ENCODE assay signal across 1 cellular context in the genomic region with DNA sequence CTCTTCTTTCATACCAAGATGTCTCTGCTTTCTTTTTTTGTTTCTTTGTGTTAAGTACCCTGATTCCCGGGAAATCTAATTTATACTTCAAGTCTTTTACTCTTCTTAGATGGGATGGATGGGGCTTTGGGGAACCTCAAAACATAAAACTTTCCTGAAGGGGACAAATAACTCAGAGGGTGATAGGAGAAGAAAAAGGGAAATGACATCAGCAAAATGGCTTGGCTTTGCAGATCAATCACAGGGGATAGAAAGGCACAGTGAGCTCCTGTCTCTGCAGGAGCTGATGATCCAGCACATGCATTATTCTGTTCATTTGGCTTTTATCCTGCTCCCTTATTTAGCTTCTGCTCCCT.
TF ChIP-seq lines count a peak whose summit lies in the region.

No MANE protein-coding gene starts in this region.

TF ChIP-seq in GM23338, 12 proteins besides CTCF, POLR2A, EP300 and RAD21 (continued from another document):
- TF ChIP-seq EZH2phosphoT487 (IDR thresholded peaks at IDR 0.05; ENCODE audit: unreplicated experiment) (no peak), ZNF114 (CRISPR knock-in tag; IDR thresholded peaks at IDR 0.05) (no peak), ZNF331 (CRISPR knock-in tag; IDR thresholded peaks at IDR 0.05; ENCODE audit: low read depth) (no peak), NANOG (IDR thresholded peaks at IDR 0.05; ENCODE audit: borderline replicate concordance) (no peak), JUNB (IDR thresholded peaks at IDR 0.05; ENCODE audit: unreplicated experiment) (no peak), ZNF462 (CRISPR knock-in tag; IDR thresholded peaks at IDR 0.05) (0 out of 2 replicates have a peak, but pooled peaks have one; percentile 2), EZH2 (IDR thresholded peaks at IDR 0.05; ENCODE audit: low read depth, unreplicated experiment) (no peak), ETS1 (IDR thresholded peaks at IDR 0.05) (no peak), CREB1 (CRISPR knock-in tag; IDR thresholded peaks at IDR 0.05; ENCODE audit: low read depth) (0 out of 2 replicates have a peak, but pooled peaks have one; percentile 8), POLR2AphosphoS5 (IDR thresholded peaks at IDR 0.05; ENCODE audit: low read depth) (no peak)
